ENCODE assay signal across 8 cellular contexts in the genomic region with DNA sequence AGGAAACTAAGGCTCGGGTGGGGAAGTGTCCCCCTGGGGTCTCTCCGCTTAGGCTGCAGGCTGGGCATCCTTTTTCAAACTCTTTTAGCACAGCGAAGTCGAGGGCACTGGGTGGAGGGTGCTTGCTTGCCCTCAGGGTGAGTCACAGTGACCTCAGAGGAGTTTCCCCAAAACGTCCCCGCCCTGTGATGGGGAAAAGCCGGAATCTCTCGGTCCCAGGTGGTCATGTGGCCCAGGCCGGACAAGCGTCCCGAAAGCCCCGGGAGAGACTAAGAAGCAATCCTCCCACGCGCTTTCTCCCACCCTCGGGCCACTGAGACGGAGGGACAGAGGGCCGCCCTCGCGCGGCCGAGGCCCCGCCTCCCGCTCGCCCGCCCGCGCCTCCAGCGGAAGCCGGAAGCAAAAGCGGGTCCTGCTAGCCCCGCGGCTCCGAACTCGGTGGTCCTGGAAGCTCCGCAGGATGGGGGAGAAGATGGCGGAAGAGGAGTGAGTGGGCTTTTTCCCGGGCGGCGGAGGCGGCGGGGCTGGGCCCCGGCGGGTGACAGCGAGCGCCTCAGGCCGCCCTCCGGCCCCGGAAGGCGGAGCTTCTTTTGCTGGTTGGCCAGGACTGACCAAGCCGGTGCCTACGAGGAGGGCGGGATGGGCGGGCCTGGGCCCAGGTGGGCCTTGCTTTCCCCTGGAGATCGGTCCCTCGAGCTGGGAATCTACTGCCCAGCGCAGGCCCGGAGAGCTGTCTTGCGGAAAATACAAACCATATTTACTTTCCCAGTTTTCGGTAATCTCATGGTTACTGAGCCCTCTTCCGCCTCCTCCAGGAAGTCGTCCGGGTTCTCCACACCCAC. TPM values are rescaled to one million over a fixed set of nuclear protein-coding genes. Genes with fewer than 3 reads are reported as not detected.
A peak's percentile ranks its signal among the peaks of the same experiment; 100 is the strongest.
DNase-seq lines count a peak whose midpoint lies in the region; ATAC-seq and TF ChIP-seq lines count a peak whose summit lies in the region.

A gene with protein sequence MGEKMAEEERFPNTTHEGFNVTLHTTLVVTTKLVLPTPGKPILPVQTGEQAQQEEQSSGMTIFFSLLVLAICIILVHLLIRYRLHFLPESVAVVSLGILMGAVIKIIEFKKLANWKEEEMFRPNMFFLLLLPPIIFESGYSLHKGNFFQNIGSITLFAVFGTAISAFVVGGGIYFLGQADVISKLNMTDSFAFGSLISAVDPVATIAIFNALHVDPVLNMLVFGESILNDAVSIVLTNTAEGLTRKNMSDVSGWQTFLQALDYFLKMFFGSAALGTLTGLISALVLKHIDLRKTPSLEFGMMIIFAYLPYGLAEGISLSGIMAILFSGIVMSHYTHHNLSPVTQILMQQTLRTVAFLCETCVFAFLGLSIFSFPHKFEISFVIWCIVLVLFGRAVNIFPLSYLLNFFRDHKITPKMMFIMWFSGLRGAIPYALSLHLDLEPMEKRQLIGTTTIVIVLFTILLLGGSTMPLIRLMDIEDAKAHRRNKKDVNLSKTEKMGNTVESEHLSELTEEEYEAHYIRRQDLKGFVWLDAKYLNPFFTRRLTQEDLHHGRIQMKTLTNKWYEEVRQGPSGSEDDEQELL (plus strand): TSS at position 366 of the 842 bp plus-strand sequence. CDS start 95 bp downstream, at position 461.

- WGBS in lower leg skin, 2 donors = 0 to 1% methylated on average over 35 to 38 of the region's 62 CpGs

- H3K4me3 Mint-ChIP-seq in CD14-positive monocyte = peak within 1 kb of the TSS; percentile 90 to 94

- peaks cover 0 to 2% (median 0%) of the 10 kb centered on the region in 7 donors for H3K9me3 Mint-ChIP-seq in CD14-positive monocyte

- DNase-seq in CD14-positive monocyte (ENCODE audit: low spot score) (peak; percentile 99), NCI-H82 (lab: John Stamatoyannopoulos, UW) (peak; percentile 95), dorsolateral prefrontal cortex (peak; percentile 77 to 94 (median 92)), lower leg skin (ENCODE audit: low spot score in 2 of 2) (peak; percentile 88 to 97)
- DNase-seq in activated CD4-positive, alpha-beta T cell treated with anti-CD3 and anti-CD28 coated beads, Interleukin-2, amount 50 U/mL, for 48 hours = peak; percentile 83 to 87
- peak; percentile 73 to 86 for DNase-seq in stimulated activated CD4-positive, alpha-beta T cell treated with anti-CD3 and anti-CD28 coated beads, Interleukin-4, amount 100 ng/mL, for 4 hours

- peak; percentile 16 for TF ChIP-seq CTCF in CD14-positive monocyte (IDR thresholded peaks at IDR 0.05)
- TF ChIP-seq CTCF in dorsolateral prefrontal cortex (IDR thresholded peaks at IDR 0.05 in 54 of 56, conservative IDR thresholded peaks at IDR 0.05 in 2 of 56; ENCODE audit: low read depth in 1 of 56, partially characterized antibody in 56 of 56) = peak in 54 of 56 donors; percentile 10 to 75 (median 54)
- peak in 1 of 3 donors; percentile 25 for TF ChIP-seq CTCF in lower leg skin (IDR thresholded peaks at IDR 0.05)

- peaks cover 20 to 33% of the 10 kb centered on the region in 2 donors for H3K36me3 Mint-ChIP-seq in CD14-positive monocyte

- H3K27me3 Mint-ChIP-seq in CD14-positive monocyte (ENCODE audit: low read depth in 3 of 3) = peaks cover 0 to 5% (median 0%) of the 10 kb centered on the region in 3 donors

- peak within 1 kb of the TSS; percentile 50 to 99 (median 89) for H3K4me3 ChIP-seq in dorsolateral prefrontal cortex
- peak within 1 kb of the TSS; percentile 40 for H3K4me3 ChIP-seq in lower leg skin (ENCODE audit: low read depth, poor library complexity, severe bottlenecking)

- no peaks in the 10 kb centered on the region for H3K27me3 ChIP-seq in dorsolateral prefrontal cortex

- peaks cover 51% of the 10 kb centered on the region for H3K4me1 Mint-ChIP-seq in CD14-positive monocyte

- ATAC-seq in GM19372 (IDR thresholded peaks at IDR 0.05; ENCODE audit: low read depth, unreplicated experiment) (peak; percentile 88), HG03521 (IDR thresholded peaks at IDR 0.05; ENCODE audit: unreplicated experiment) (peak; percentile 81)

- peak within 1 kb of the TSS; percentile 52 to 97 (median 91) for H3K27ac ChIP-seq in dorsolateral prefrontal cortex

- intact Hi-C loops in CD14-positive monocyte (cut with micrococcal nuclease) = loop anchor here (1.0 to 5.0 kb wide), 4 partner anchors 12 to 100 kb away; a partner anchor contains a TSS
- intact Hi-C loops in dorsolateral prefrontal cortex (cut with DNase I) = loop anchor here (1.0 to 5.0 kb wide), 6 partner anchors 35 to 201 kb away; a partner anchor contains a TSS
- intact Hi-C loops in lower leg skin (cut with DNase I; ENCODE audit: low total_unique reads) = no loop called here

- H3K27ac Mint-ChIP-seq in CD14-positive monocyte = peak within 1 kb of the TSS; percentile 99

- no peak for TF ChIP-seq POLR2A in lower leg skin (IDR thresholded peaks at IDR 0.05)

RNA-seq across cellular contexts. Expression of the gene that starts here (rescaled TPM):
- 1 to 10 TPM; 3.0 to 3.3 TPM for polyA plus RNA-seq in CD14-positive monocyte
- total RNA-seq in dorsolateral prefrontal cortex = 10 to 100 TPM in 117 of 120 experiments, 1 to 10 TPM in 3; 8.7 to 21.9 (median 14.9) TPM
- total RNA-seq in lower leg skin = 1 to 10 TPM; 4.8 to 8.1 (median 7.0) TPM

Comparison
In these comparisons a context has a peak if more than half of its experiments do, and no peak if none do; other contexts are left out.
1. Peak in every context shown above with its lines: DNase-seq, ATAC-seq, H3K4me3 ChIP-seq and H3K27ac ChIP-seq.